ENCODE assay signal across 24 cellular contexts in genomic region chr2:232530626-232531260, GRCh38. TPM values are rescaled to one million over a fixed set of nuclear protein-coding genes. Genes with fewer than 3 reads are reported as not detected.
"Had no signal": no experiment of that assay in that cellular context is flagged by ENCODE, and none has a peak within 500 bp of the region (broad histone marks: within the 10 kb centered on the region; RNA-seq: fewer than 3 reads in every experiment).

No MANE protein-coding gene starts in this region.

- H3K27me3 ChIP-seq: adrenal gland, cardiac muscle cell, hepatocyte had no signal

- H3K4me3 ChIP-seq: adrenal gland, cardiac muscle cell, esophagus muscularis mucosa, hepatocyte, left lung, psoas muscle, stomach, thoracic aorta had no signal

- H3K4me1 Mint-ChIP-seq: activated B cell treated with CpG ODN at 0.5 μM for 24 hours had no signal

- H3K4me2 ChIP-seq: hepatocyte had no signal

- H3K36me3 ChIP-seq: adrenal gland, cardiac muscle cell, esophagus muscularis mucosa, left lung, stomach, thoracic aorta had no signal

- H3K4me3 Mint-ChIP-seq: activated B cell treated with CpG ODN at 0.5 μM for 24 hours; activated CD4-positive, alpha-beta T cell treated with anti-CD3 and anti-CD28 coated beads, Interleukin-2, amount 10 ng/mL, durations not matched to agents 24 days and 14 days; activated CD8-positive, alpha-beta T cell treated with anti-CD3 and anti-CD28 coated beads, Interleukin-2, amount 10 ng/mL, durations not matched to agents 7 days and 5 days; activated naive CD4-positive, alpha-beta T cell treated with anti-CD3 and anti-CD28 coated beads, Interleukin-2, amount 50 U/mL, for 24 hours; natural killer cell had no signal

- H3K36me3 Mint-ChIP-seq: activated naive CD4-positive, alpha-beta T cell treated with anti-CD3 and anti-CD28 coated beads, Interleukin-2, amount 50 U/mL, for 24 hours; natural killer cell had no signal

- ATAC-seq: activated CD8-positive, alpha-beta T cell treated with anti-CD3 and anti-CD28 coated beads, Interleukin-2, amount 10 ng/mL, durations not matched to agents 7 days and 5 days; left lung; natural killer cell; psoas muscle; sciatic nerve had no signal

- DNase-seq: activated B cell treated with CpG ODN at 0.5 μM for 24 hours; activated CD4-positive, alpha-beta T cell treated with anti-CD3 and anti-CD28 coated beads, Interleukin-2, amount 10 ng/mL, durations not matched to agents 24 days and 14 days; activated CD8-positive, alpha-beta memory T cell treated with anti-CD3 and anti-CD28 coated beads, Interleukin-2, amount 50 U/mL, for 4 hours; activated CD8-positive, alpha-beta T cell treated with anti-CD3 and anti-CD28 coated beads, Interleukin-2, amount 10 ng/mL, durations not matched to agents 7 days and 5 days; activated effector memory CD4-positive, alpha-beta T cell treated with anti-CD3 and anti-CD28 coated beads, Interleukin-2, amount 50 U/mL, for 16 hours; activated T-cell treated with anti-CD3 and anti-CD28 coated beads, Interleukin-2, amount 50 U/mL, for 48 hours; mesenchymal stem cell; natural killer cell; stimulated activated CD4-positive, alpha-beta T cell treated with anti-CD3 and anti-CD28 coated beads, Interleukin-1b, Interleukin-23, amount 100 ng/mL, for 48 hours; stomach had no signal

- FAIRE-seq: colon, TTC549 had no signal

- H3K27ac Mint-ChIP-seq: activated B cell treated with CpG ODN at 0.5 μM for 24 hours; activated CD4-positive, alpha-beta T cell treated with anti-CD3 and anti-CD28 coated beads, Interleukin-2, amount 10 ng/mL, durations not matched to agents 24 days and 14 days; activated CD8-positive, alpha-beta T cell treated with anti-CD3 and anti-CD28 coated beads, Interleukin-2, amount 10 ng/mL, durations not matched to agents 7 days and 5 days; activated naive CD4-positive, alpha-beta T cell treated with anti-CD3 and anti-CD28 coated beads, Interleukin-2, amount 50 U/mL, for 24 hours; natural killer cell had no signal

- H3K9me3 ChIP-seq: adrenal gland, esophagus muscularis mucosa, left lung, psoas muscle, thoracic aorta had no signal

- H3K4me1 ChIP-seq: adrenal gland, left lung had no signal

- H3K27ac ChIP-seq: adrenal gland, cardiac muscle cell, esophagus muscularis mucosa, hepatocyte, left lung, psoas muscle, stomach, thoracic aorta had no signal

RNA-seq across cellular contexts. Expression of gene CHRND, which starts 4.8 kb away (rescaled TPM):
- total RNA-seq: activated B cell treated with CpG ODN at 0.5 μM for 24 hours; activated CD4-positive, alpha-beta T cell treated with anti-CD3 and anti-CD28 coated beads, Interleukin-2, amount 10 ng/mL, durations not matched to agents 24 days and 14 days; activated CD8-positive, alpha-beta T cell treated with anti-CD3 and anti-CD28 coated beads, Interleukin-2, amount 10 ng/mL, durations not matched to agents 7 days and 5 days; esophagus muscularis mucosa; hepatocyte; left lung; natural killer cell; omental fat pad; sciatic nerve; stomach; T-helper 2 cell treated with Interferon-gamma antibody and Interleukin-4, amounts not matched to agents 100 ng/mL and 5 ng/mL, for 36 hours; thoracic aorta; ureter had no signal
- polyA plus RNA-seq: hepatocyte, stomach had no signal

RNA-seq across cellular contexts. Expression of gene CHRNG, which starts 8.7 kb away (rescaled TPM):
- total RNA-seq: activated B cell treated with CpG ODN at 0.5 μM for 24 hours; activated CD4-positive, alpha-beta T cell treated with anti-CD3 and anti-CD28 coated beads, Interleukin-2, amount 10 ng/mL, durations not matched to agents 24 days and 14 days; activated CD8-positive, alpha-beta T cell treated with anti-CD3 and anti-CD28 coated beads, Interleukin-2, amount 10 ng/mL, durations not matched to agents 7 days and 5 days; adrenal gland; cardiac muscle cell; esophagus muscularis mucosa; hepatocyte; left lung; natural killer cell; omental fat pad; sciatic nerve; stomach; T-helper 2 cell treated with Interferon-gamma antibody and Interleukin-4, amounts not matched to agents 100 ng/mL and 5 ng/mL, for 36 hours; thoracic aorta; ureter had no signal
- polyA plus RNA-seq: hepatocyte, stomach had no signal

RNA-seq across cellular contexts. Expression of gene PRSS56, which starts 10.6 kb away (rescaled TPM):
- total RNA-seq: activated B cell treated with CpG ODN at 0.5 μM for 24 hours; activated CD4-positive, alpha-beta T cell treated with anti-CD3 and anti-CD28 coated beads, Interleukin-2, amount 10 ng/mL, durations not matched to agents 24 days and 14 days; activated CD8-positive, alpha-beta T cell treated with anti-CD3 and anti-CD28 coated beads, Interleukin-2, amount 10 ng/mL, durations not matched to agents 7 days and 5 days; cardiac muscle cell; esophagus muscularis mucosa; hepatocyte; left lung; natural killer cell; omental fat pad; sciatic nerve; stomach; T-helper 2 cell treated with Interferon-gamma antibody and Interleukin-4, amounts not matched to agents 100 ng/mL and 5 ng/mL, for 36 hours; thoracic aorta; ureter had no signal
- polyA plus RNA-seq: cardiac muscle cell, hepatocyte, stomach had no signal
